1 cellular context compared by ENCODE assay signal in the genomic region with DNA sequence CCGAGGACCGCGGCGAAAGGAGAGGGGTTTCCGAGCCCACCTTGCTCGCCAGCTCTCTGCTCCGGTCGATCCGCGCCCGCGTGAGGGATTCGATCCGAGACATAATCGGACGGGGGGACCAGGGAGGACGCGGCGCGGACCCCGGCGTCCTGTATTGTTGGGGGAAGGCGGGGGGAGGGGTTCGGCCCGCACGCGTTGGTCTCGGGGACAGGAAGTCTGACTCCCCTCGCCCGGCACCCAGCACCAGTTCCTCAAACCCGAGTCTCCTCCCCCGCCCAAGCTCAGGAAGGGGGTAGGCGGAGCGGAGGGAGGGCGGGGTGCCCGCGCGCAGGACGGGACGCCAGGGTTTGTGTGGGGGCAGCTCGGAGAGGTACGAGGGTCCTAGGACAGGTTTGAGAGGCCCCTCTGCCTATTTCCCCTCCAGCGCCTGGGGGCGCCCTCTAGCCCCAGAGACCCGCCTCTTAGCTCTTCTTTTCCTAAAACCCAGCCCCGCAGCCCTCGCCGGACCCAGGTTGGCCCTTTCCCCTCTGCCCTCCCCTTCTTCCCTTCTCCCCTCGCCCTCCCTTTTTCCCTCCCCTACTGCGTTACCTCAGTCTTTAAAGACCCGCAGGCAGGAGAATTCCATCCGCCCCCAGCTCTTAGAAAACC.
A peak's percentile ranks its signal among the peaks of the same experiment; 100 is the strongest.
TF ChIP-seq lines count a peak whose summit lies in the region.

A gene (minus strand): TSS at position 223 of the 648 bp plus-strand sequence. CDS start 120 bp downstream, at position 103.

TF ChIP-seq in A549, 52 proteins besides CTCF, POLR2A, EP300 and RAD21 (continued from another document):
- TF ChIP-seq CEBPB (IDR thresholded peaks at IDR 0.05) (no peak), RFX5 (IDR thresholded peaks at IDR 0.05) (no peak), ZNF302 (CRISPR knock-in tag; IDR thresholded peaks at IDR 0.05) (no peak), RARB (CRISPR knock-in tag; IDR thresholded peaks at IDR 0.05) (no peak), FOXS1 (CRISPR knock-in tag; IDR thresholded peaks at IDR 0.05) (no peak), FOSL2 (IDR thresholded peaks at IDR 0.05) (no peak), FOSL2 (CRISPR knock-in tag; IDR thresholded peaks at IDR 0.05) (no peak), ESRRA (IDR thresholded peaks at IDR 0.05; ENCODE audit: borderline replicate concordance, low read length) (no peak), EHMT2 (IDR thresholded peaks at IDR 0.05; ENCODE audit: low read depth) (no peak), HEYL (CRISPR knock-in tag; IDR thresholded peaks at IDR 0.05) (no peak), HDAC2 (IDR thresholded peaks at IDR 0.05) (no peak), TP53 (CRISPR knock-in tag; IDR thresholded peaks at IDR 0.05) (no peak), HOXB5 (CRISPR knock-in tag; IDR thresholded peaks at IDR 0.05) (no peak), CHD4 (IDR thresholded peaks at IDR 0.05; ENCODE audit: borderline replicate concordance) (no peak), ZC3H11A (IDR thresholded peaks at IDR 0.05) (no peak), JUNB (IDR thresholded peaks at IDR 0.05) (no peak), CHD2 (IDR thresholded peaks at IDR 0.05; ENCODE audit: low read length, partially characterized antibody) (no peak), HOXB13 (CRISPR knock-in tag; IDR thresholded peaks at IDR 0.05; ENCODE audit: low read depth) (no peak), HOXA7 (CRISPR knock-in tag; IDR thresholded peaks at IDR 0.05) (no peak), NR3C1 (IDR thresholded peaks at IDR 0.05) (no peak), MAFK (IDR thresholded peaks at IDR 0.05; ENCODE audit: partially characterized antibody) (no peak), MYC (IDR thresholded peaks at IDR 0.05; ENCODE audit: borderline replicate concordance, low read length) (peak; percentile 18; the same call in 1 of the 2 replicates), RCOR1 (IDR thresholded peaks at IDR 0.05; ENCODE audit: low read depth, low read length) (no peak), TFCP2L1 (CRISPR knock-in tag; IDR thresholded peaks at IDR 0.05) (no peak)
- TF ChIP-seq, protein P1, sequence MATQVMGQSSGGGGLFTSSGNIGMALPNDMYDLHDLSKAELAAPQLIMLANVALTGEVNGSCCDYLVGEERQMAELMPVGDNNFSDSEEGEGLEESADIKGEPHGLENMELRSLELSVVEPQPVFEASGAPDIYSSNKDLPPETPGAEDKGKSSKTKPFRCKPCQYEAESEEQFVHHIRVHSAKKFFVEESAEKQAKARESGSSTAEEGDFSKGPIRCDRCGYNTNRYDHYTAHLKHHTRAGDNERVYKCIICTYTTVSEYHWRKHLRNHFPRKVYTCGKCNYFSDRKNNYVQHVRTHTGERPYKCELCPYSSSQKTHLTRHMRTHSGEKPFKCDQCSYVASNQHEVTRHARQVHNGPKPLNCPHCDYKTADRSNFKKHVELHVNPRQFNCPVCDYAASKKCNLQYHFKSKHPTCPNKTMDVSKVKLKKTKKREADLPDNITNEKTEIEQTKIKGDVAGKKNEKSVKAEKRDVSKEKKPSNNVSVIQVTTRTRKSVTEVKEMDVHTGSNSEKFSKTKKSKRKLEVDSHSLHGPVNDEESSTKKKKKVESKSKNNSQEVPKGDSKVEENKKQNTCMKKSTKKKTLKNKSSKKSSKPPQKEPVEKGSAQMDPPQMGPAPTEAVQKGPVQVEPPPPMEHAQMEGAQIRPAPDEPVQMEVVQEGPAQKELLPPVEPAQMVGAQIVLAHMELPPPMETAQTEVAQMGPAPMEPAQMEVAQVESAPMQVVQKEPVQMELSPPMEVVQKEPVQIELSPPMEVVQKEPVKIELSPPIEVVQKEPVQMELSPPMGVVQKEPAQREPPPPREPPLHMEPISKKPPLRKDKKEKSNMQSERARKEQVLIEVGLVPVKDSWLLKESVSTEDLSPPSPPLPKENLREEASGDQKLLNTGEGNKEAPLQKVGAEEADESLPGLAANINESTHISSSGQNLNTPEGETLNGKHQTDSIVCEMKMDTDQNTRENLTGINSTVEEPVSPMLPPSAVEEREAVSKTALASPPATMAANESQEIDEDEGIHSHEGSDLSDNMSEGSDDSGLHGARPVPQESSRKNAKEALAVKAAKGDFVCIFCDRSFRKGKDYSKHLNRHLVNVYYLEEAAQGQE (IDR thresholded peaks at IDR 0.05), result no peak
- TF ChIP-seq, protein P2, sequence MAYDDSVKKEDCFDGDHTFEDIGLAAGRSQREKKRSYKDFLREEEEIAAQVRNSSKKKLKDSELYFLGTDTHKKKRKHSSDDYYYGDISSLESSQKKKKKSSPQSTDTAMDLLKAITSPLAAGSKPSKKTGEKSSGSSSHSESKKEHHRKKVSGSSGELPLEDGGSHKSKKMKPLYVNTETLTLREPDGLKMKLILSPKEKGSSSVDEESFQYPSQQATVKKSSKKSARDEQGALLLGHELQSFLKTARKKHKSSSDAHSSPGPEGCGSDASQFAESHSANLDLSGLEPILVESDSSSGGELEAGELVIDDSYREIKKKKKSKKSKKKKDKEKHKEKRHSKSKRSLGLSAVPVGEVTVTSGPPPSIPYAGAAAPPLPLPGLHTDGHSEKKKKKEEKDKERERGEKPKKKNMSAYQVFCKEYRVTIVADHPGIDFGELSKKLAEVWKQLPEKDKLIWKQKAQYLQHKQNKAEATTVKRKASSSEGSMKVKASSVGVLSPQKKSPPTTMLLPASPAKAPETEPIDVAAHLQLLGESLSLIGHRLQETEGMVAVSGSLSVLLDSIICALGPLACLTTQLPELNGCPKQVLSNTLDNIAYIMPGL (CRISPR knock-in tag; IDR thresholded peaks at IDR 0.05; ENCODE audit: borderline replicate concordance), result no peak
- TF ChIP-seq, protein P3, sequence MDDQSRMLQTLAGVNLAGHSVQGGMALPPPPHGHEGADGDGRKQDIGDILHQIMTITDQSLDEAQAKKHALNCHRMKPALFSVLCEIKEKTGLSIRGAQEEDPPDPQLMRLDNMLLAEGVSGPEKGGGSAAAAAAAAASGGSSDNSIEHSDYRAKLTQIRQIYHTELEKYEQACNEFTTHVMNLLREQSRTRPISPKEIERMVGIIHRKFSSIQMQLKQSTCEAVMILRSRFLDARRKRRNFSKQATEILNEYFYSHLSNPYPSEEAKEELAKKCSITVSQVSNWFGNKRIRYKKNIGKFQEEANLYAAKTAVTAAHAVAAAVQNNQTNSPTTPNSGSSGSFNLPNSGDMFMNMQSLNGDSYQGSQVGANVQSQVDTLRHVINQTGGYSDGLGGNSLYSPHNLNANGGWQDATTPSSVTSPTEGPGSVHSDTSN (IDR thresholded peaks at IDR 0.05), result no peak
- TF ChIP-seq, protein P4, sequence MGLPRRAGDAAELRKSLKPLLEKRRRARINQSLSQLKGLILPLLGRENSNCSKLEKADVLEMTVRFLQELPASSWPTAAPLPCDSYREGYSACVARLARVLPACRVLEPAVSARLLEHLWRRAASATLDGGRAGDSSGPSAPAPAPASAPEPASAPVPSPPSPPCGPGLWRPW (IDR thresholded peaks at IDR 0.05), result no peak
- TF ChIP-seq, protein P5, sequence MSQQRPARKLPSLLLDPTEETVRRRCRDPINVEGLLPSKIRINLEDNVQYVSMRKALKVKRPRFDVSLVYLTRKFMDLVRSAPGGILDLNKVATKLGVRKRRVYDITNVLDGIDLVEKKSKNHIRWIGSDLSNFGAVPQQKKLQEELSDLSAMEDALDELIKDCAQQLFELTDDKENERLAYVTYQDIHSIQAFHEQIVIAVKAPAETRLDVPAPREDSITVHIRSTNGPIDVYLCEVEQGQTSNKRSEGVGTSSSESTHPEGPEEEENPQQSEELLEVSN (IDR thresholded peaks at IDR 0.05; ENCODE audit: borderline replicate concordance, low read depth), result no peak; the same call in 1 of the 2 replicates
- TF ChIP-seq, protein P6, sequence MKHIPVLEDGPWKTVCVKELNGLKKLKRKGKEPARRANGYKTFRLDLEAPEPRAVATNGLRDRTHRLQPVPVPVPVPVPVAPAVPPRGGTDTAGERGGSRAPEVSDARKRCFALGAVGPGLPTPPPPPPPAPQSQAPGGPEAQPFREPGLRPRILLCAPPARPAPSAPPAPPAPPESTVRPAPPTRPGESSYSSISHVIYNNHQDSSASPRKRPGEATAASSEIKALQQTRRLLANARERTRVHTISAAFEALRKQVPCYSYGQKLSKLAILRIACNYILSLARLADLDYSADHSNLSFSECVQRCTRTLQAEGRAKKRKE (CRISPR knock-in tag; IDR thresholded peaks at IDR 0.05; ENCODE audit: low read depth), result no peak
- TF ChIP-seq, protein P7, sequence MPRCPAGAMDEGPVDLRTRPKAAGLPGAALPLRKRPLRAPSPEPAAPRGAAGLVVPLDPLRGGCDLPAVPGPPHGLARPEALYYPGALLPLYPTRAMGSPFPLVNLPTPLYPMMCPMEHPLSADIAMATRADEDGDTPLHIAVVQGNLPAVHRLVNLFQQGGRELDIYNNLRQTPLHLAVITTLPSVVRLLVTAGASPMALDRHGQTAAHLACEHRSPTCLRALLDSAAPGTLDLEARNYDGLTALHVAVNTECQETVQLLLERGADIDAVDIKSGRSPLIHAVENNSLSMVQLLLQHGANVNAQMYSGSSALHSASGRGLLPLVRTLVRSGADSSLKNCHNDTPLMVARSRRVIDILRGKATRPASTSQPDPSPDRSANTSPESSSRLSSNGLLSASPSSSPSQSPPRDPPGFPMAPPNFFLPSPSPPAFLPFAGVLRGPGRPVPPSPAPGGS (IDR thresholded peaks at IDR 0.05), result 0 out of 3 replicates have a peak, but pooled peaks have one; percentile 55
TF ChIP-seq in A549: peak in this region for 6.
